ENCODE assay signal across 27 cellular contexts in the genomic region with DNA sequence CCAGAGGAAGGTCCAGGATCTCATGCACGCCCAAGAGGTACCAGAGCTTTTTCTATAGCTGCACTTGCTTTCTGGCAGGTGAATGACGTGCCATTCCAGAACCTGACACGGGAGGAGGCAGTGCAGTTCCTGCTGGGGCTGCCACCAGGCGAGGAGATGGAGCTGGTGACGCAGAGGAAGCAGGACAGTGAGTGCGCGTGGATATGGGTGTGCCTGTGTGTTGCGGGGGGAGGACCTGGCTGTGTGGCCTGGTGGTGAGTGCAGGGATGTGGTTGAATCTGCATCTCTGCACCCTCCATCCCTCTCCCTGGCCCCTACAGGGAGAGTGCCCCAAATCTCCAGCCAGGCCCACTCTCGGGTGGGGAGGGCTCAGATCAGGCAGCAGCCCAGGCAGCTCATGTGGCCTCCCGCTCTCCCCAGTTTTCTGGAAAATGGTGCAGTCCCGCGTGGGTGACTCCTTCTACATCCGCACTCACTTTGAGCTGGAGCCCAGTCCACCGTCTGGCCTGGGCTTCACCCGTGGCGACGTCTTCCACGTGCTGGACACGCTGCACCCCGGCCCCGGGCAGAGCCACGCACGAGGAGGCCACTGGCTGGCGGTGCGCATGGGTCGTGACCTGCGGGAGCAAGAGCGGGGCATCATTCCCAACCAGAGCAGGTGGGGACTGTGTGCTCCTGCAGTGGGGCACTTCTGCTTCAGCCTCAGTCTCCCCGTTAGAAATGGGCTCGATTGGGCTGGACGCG. TPM values are rescaled to one million over a fixed set of nuclear protein-coding genes. Genes with fewer than 3 reads are reported as not detected.
A peak's percentile ranks its signal among the peaks of the same experiment; 100 is the strongest.
DNase-seq lines count a peak whose midpoint lies in the region; ATAC-seq and TF ChIP-seq lines count a peak whose summit lies in the region.
"Had no signal": no experiment of that assay in that cellular context is flagged by ENCODE, and none has a peak within 500 bp of the region (broad histone marks: within the 10 kb centered on the region; RNA-seq: fewer than 3 reads in every experiment).

No MANE protein-coding gene starts in this region.

- intact Hi-C loops in activated CD8-positive, alpha-beta T cell treated with anti-CD3 and anti-CD28 coated beads for 36 hours (cut with micrococcal nuclease) = no loop called here
- intact Hi-C loops in CD4-positive, alpha-beta T cell (cut with DNase I, micrococcal nuclease) = no loop called here
- intact Hi-C loops in left colon (cut with DNase I, micrococcal nuclease) = no loop called here
- intact Hi-C loops in colonic mucosa (cut with DNase I) = no loop called here

- no peaks in the 10 kb centered on the region for H3K36me3 Mint-ChIP-seq in activated CD8-positive, alpha-beta T cell treated with anti-CD3 and anti-CD28 coated beads, Interleukin-2, amount 10 ng/mL, durations not matched to agents 7 days and 5 days (ENCODE audit: low read depth)
- H3K36me3 Mint-ChIP-seq in activated CD8-positive, alpha-beta T cell treated with anti-CD3 and anti-CD28 coated beads for 36 hours (ENCODE audit: low read depth) = no peaks in the 10 kb centered on the region
- peaks cover 22% of the 10 kb centered on the region for H3K36me3 Mint-ChIP-seq in CD4-positive, alpha-beta T cell (ENCODE audit: low read depth)
- peaks cover 28% of the 10 kb centered on the region for H3K36me3 Mint-ChIP-seq in T-cell

- H3K36me3 ChIP-seq in colonic mucosa (peaks cover 7% of the 10 kb centered on the region), SK-N-SH (replicated peaks in 1 of 2; ENCODE audit: control insufficient read depth in 1 of 2, insufficient read depth in 2 of 2, low read length in 1 of 2) (no peaks in the 10 kb centered on the region)

- DNase-seq in activated CD8-positive, alpha-beta T cell treated with anti-CD3 and anti-CD28 coated beads, Interleukin-2, amount 10 ng/mL, durations not matched to agents 7 days and 5 days = no peak
- DNase-seq in activated CD8-positive, alpha-beta T cell treated with anti-CD3 and anti-CD28 coated beads for 36 hours = no peak
- DNase-seq in CD4-positive, alpha-beta T cell = no peak
- DNase-seq in T-cell = no peak
- no peak for DNase-seq in left colon
- no peak for DNase-seq in colonic mucosa
- DNase-seq in SK-N-SH = no peak
- DNase-seq in NCI-H226 = no peak
- DNase-seq: AML-193, C1 segment of cervical spinal cord, EL, HFFc6, KBM-7, MM.1S, NCI-H1092, NCI-H1436, NCI-H187 treated with DMSO at 0.1 percent for 48 hours, NCI-H510A, NCI-H748 treated with DMSO at 0.1 percent for 48 hours, PC-9, SHP77 treated with DMSO at 0.1 percent for 48 hours had no signal

- TF ChIP-seq RAD21 in SK-N-SH (IDR thresholded peaks at IDR 0.05; ENCODE audit: low read length) = no peak

- peak overlapping the region; percentile 84 for H3K27ac Mint-ChIP-seq in activated CD8-positive, alpha-beta T cell treated with anti-CD3 and anti-CD28 coated beads, Interleukin-2, amount 10 ng/mL, durations not matched to agents 7 days and 5 days
- H3K27ac Mint-ChIP-seq in activated CD8-positive, alpha-beta T cell treated with anti-CD3 and anti-CD28 coated beads for 36 hours = no peak overlapping the region
- H3K27ac Mint-ChIP-seq in CD4-positive, alpha-beta T cell = peak overlapping the region; percentile 85
- H3K27ac Mint-ChIP-seq in T-cell = peak overlapping the region; percentile 82 to 94
- H3K27ac Mint-ChIP-seq: HFFc6 had no signal

- POLR2A ChIA-PET in activated CD8-positive, alpha-beta T cell treated with anti-CD3 and anti-CD28 coated beads, Interleukin-2, amount 10 ng/mL, durations not matched to agents 7 days and 5 days (lab: Charles Lee) = interaction anchor here (0.7 to 1.3 kb wide), 2 partner anchors 18 to 24 kb away, joined by 3 to 4 read pairs; a partner anchor contains a TSS
- POLR2A ChIA-PET in activated CD8-positive, alpha-beta T cell treated with anti-CD3 and anti-CD28 coated beads for 36 hours (lab: Charles Lee) = interaction anchor here (0.7 kb wide), 1 partner anchor 91 kb away, joined by 3 read pairs; no protein-coding TSS in a partner anchor
- POLR2A ChIA-PET in CD4-positive, alpha-beta T cell (lab: Charles Lee) = interaction anchor here (0.6 to 1.9 kb wide), 7 partner anchors 11 to 74 kb away, joined by 3 to 27 read pairs (median 5); a partner anchor contains a TSS
- POLR2A ChIA-PET in T-cell (lab: Charles Lee) = no interaction called here
- POLR2A ChIA-PET in SK-N-SH (lab: Yijun Ruan, JAX) = no interaction called here

- no peaks in the 10 kb centered on the region for H3K9me2 ChIP-seq in SK-N-SH

- no peak for TF ChIP-seq CTCF in activated CD8-positive, alpha-beta T cell treated with anti-CD3 and anti-CD28 coated beads for 36 hours (IDR thresholded peaks at IDR 0.05)
- TF ChIP-seq CTCF in CD4-positive, alpha-beta T cell (IDR thresholded peaks at IDR 0.05) = no peak
- TF ChIP-seq CTCF in colonic mucosa (IDR thresholded peaks at IDR 0.05) = no peak
- no peak for TF ChIP-seq CTCF in SK-N-SH (IDR thresholded peaks at IDR 0.05)

- H3K4me3 ChIP-seq in colonic mucosa (no peak overlapping the region), SK-N-SH (ENCODE audit: low read depth in 2 of 2, low read length in 1 of 2) (no peak overlapping the region)
- H3K4me3 ChIP-seq: PC-9 had no signal

- no peaks in the 10 kb centered on the region for H3K27me3 ChIP-seq in CD4-positive, alpha-beta T cell (ENCODE audit: control insufficient read depth, insufficient read depth, low read length)
- H3K27me3 ChIP-seq in colonic mucosa (no peaks in the 10 kb centered on the region), SK-N-SH (ENCODE audit: insufficient read depth) (peaks cover 31% of the 10 kb centered on the region)

- H3K27me3 Mint-ChIP-seq in activated CD8-positive, alpha-beta T cell treated with anti-CD3 and anti-CD28 coated beads, Interleukin-2, amount 10 ng/mL, durations not matched to agents 7 days and 5 days (ENCODE audit: low read depth) = peaks cover 3% of the 10 kb centered on the region
- no peaks in the 10 kb centered on the region for H3K27me3 Mint-ChIP-seq in activated CD8-positive, alpha-beta T cell treated with anti-CD3 and anti-CD28 coated beads for 36 hours
- H3K27me3 Mint-ChIP-seq in CD4-positive, alpha-beta T cell = no peaks in the 10 kb centered on the region
- H3K27me3 Mint-ChIP-seq in T-cell = no peaks in the 10 kb centered on the region

- H3F3A ChIP-seq in SK-N-SH (replicated peaks; ENCODE audit: insufficient read depth) = no peaks in the 10 kb centered on the region

- peaks cover 18% of the 10 kb centered on the region for H3K4me1 Mint-ChIP-seq in activated CD8-positive, alpha-beta T cell treated with anti-CD3 and anti-CD28 coated beads, Interleukin-2, amount 10 ng/mL, durations not matched to agents 7 days and 5 days (ENCODE audit: low read depth)
- peaks cover 3% of the 10 kb centered on the region for H3K4me1 Mint-ChIP-seq in activated CD8-positive, alpha-beta T cell treated with anti-CD3 and anti-CD28 coated beads for 36 hours (ENCODE audit: low read depth)
- H3K4me1 Mint-ChIP-seq in CD4-positive, alpha-beta T cell (ENCODE audit: low read depth) = peaks cover 20% of the 10 kb centered on the region
- peaks cover 15 to 25% (median 16%) of the 10 kb centered on the region in 3 donors for H3K4me1 Mint-ChIP-seq in T-cell

- CTCF ChIA-PET in activated CD8-positive, alpha-beta T cell treated with anti-CD3 and anti-CD28 coated beads, Interleukin-2, amount 10 ng/mL, durations not matched to agents 7 days and 5 days (lab: Charles Lee) = interaction anchor here (0.9 to 2.0 kb wide), 4 partner anchors 10 to 24 kb away, joined by 3 to 7 read pairs (median 6); a partner anchor contains a TSS
- CTCF ChIA-PET in activated CD8-positive, alpha-beta T cell treated with anti-CD3 and anti-CD28 coated beads for 36 hours (lab: Charles Lee) = no interaction called here
- CTCF ChIA-PET in CD4-positive, alpha-beta T cell (lab: Charles Lee) = no interaction called here
- CTCF ChIA-PET in T-cell (lab: Charles Lee) (interaction anchor here in 1 of 2 donors (1.0 kb wide), 1 partner anchor 24 kb away, joined by 3 read pairs; a partner anchor contains a TSS), SK-N-SH (lab: Yijun Ruan, JAX) (interaction anchor here (1.1 kb wide), 1 partner anchor 15 kb away, joined by 3 read pairs; no protein-coding TSS in a partner anchor)

- H2AFZ ChIP-seq in SK-N-SH (ENCODE audit: low read depth) = no peak overlapping the region
- H2AFZ ChIP-seq: PC-9 had no signal

- no peak for ATAC-seq in activated CD8-positive, alpha-beta T cell treated with anti-CD3 and anti-CD28 coated beads, Interleukin-2, amount 10 ng/mL, durations not matched to agents 7 days and 5 days
- ATAC-seq in activated CD8-positive, alpha-beta T cell treated with anti-CD3 and anti-CD28 coated beads for 36 hours = no peak
- ATAC-seq in CD4-positive, alpha-beta T cell (ENCODE audit: poor library complexity) = no peak
- ATAC-seq in T-cell (replicated peaks in 1 of 4) (no peak), left colon (peak; percentile 9)
- ATAC-seq: HepG2 had no signal

- no peaks in the 10 kb centered on the region for H4K20me1 ChIP-seq in SK-N-SH (ENCODE audit: insufficient read depth)

- H3K9ac ChIP-seq in colonic mucosa (ENCODE audit: low read depth in 2 of 2, low read length in 2 of 2) = no peak overlapping the region
- no peak overlapping the region for H3K9ac ChIP-seq in SK-N-SH

- H3K9me3 Mint-ChIP-seq in activated CD8-positive, alpha-beta T cell treated with anti-CD3 and anti-CD28 coated beads, Interleukin-2, amount 10 ng/mL, durations not matched to agents 7 days and 5 days (ENCODE audit: insufficient read depth) = no peaks in the 10 kb centered on the region
- H3K9me3 Mint-ChIP-seq in activated CD8-positive, alpha-beta T cell treated with anti-CD3 and anti-CD28 coated beads for 36 hours = no peaks in the 10 kb centered on the region
- no peaks in the 10 kb centered on the region for H3K9me3 Mint-ChIP-seq in CD4-positive, alpha-beta T cell
- H3K9me3 Mint-ChIP-seq in T-cell = no peaks in the 10 kb centered on the region
- H3K9me3 Mint-ChIP-seq: HFFc6 had no signal

- H3K4me3 Mint-ChIP-seq in activated CD8-positive, alpha-beta T cell treated with anti-CD3 and anti-CD28 coated beads, Interleukin-2, amount 10 ng/mL, durations not matched to agents 7 days and 5 days = no peak overlapping the region
- H3K4me3 Mint-ChIP-seq in activated CD8-positive, alpha-beta T cell treated with anti-CD3 and anti-CD28 coated beads for 36 hours = no peak overlapping the region
- no peak overlapping the region for H3K4me3 Mint-ChIP-seq in CD4-positive, alpha-beta T cell
- peak overlapping the region in 1 of 3 donors; percentile 49 for H3K4me3 Mint-ChIP-seq in T-cell
- H3K4me3 Mint-ChIP-seq: HFFc6 had no signal

- H3K9me3 ChIP-seq in CD4-positive, alpha-beta T cell (ENCODE audit: control insufficient read depth, low read length) = no peaks in the 10 kb centered on the region
- H3K9me3 ChIP-seq in colonic mucosa (no peaks in the 10 kb centered on the region), SK-N-SH (no peaks in the 10 kb centered on the region)

- TF ChIP-seq EP300 in SK-N-SH (IDR thresholded peaks at IDR 0.05; ENCODE audit: borderline replicate concordance in 1 of 2, low read depth in 1 of 2, low read length in 1 of 2) = no peak

- H3K27ac ChIP-seq in CD4-positive, alpha-beta T cell (ENCODE audit: low read depth, low read length) = no peak overlapping the region
- no peak overlapping the region for H3K27ac ChIP-seq in colonic mucosa
- no peak overlapping the region for H3K27ac ChIP-seq in SK-N-SH (ENCODE audit: low read depth in 2 of 2, low read length in 1 of 2)
- H3K27ac ChIP-seq: HL-60, PC-9, RWPE1 had no signal

- H3K4me1 ChIP-seq in colonic mucosa = no peaks in the 10 kb centered on the region
- H3K4me1 ChIP-seq in SK-N-SH (ENCODE audit: control insufficient read depth in 1 of 2, insufficient read depth in 2 of 2, low read depth in 1 of 2, low read length in 1 of 2) = no peaks in the 10 kb centered on the region

- no peak overlapping the region for H3K4me2 ChIP-seq in SK-N-SH
- H3K4me2 ChIP-seq: PC-9 had no signal

- WGBS in SK-N-SH (ENCODE audit: low lambda C conversion rate) = 82% methylated on average over 29 of the region's 32 CpGs

- no peaks in the 10 kb centered on the region for H3K79me2 ChIP-seq in SK-N-SH (ENCODE audit: insufficient read depth)

RNA-seq across cellular contexts. Expression of a gene that starts 22.8 kb away (rescaled TPM):
- total RNA-seq in activated CD8-positive, alpha-beta T cell treated with anti-CD3 and anti-CD28 coated beads, Interleukin-2, amount 10 ng/mL, durations not matched to agents 7 days and 5 days = 10 to 100 TPM; 39.6 to 40.5 TPM
- 10 to 100 TPM; 28.0 to 29.1 TPM for total RNA-seq in activated CD8-positive, alpha-beta T cell treated with anti-CD3 and anti-CD28 coated beads for 36 hours
- total RNA-seq in CD4-positive, alpha-beta T cell = 10 to 100 TPM; 45.8 to 50.0 TPM
- 10 to 100 TPM; 57.3 to 99.0 (median 78.2) TPM for total RNA-seq in T-cell
- 10 to 100 TPM; 15.4 to 17.5 TPM for total RNA-seq in left colon
- 10 to 100 TPM; 21.0 to 29.3 TPM for total RNA-seq in colonic mucosa
- 10.6 and 13.0 TPM in 2 replicates for polyA plus RNA-seq in SK-N-SH (2012; rRNA removed)
- polyA plus RNA-seq in SK-N-SH (2012; cell fraction: cytosol; rRNA removed) = 2.6 and 6.4 TPM in 2 replicates
- polyA plus RNA-seq in SK-N-SH (2012; cell fraction: nucleus; rRNA removed) = 48.0 and 59.2 TPM in 2 replicates

RNA-seq across cellular contexts. Expression of a gene that starts 23.8 kb away (rescaled TPM):
- 10 to 100 TPM; 66.9 to 71.4 TPM for total RNA-seq in activated CD8-positive, alpha-beta T cell treated with anti-CD3 and anti-CD28 coated beads, Interleukin-2, amount 10 ng/mL, durations not matched to agents 7 days and 5 days
- total RNA-seq in activated CD8-positive, alpha-beta T cell treated with anti-CD3 and anti-CD28 coated beads for 36 hours = 10 to 100 TPM; 47.4 to 50.9 TPM
- 10 to 100 TPM; 68.9 to 71.1 TPM for total RNA-seq in CD4-positive, alpha-beta T cell
- total RNA-seq in T-cell (10 to 100 TPM; 46.9 to 77.8 (median 52.2) TPM), left colon (10 to 100 TPM; 64.6 to 67.7 TPM), colonic mucosa (10 to 100 TPM; 73.7 to 86.9 TPM)
- polyA plus RNA-seq in SK-N-SH (2012; rRNA removed) = 103 and 125 TPM in 2 replicates
- polyA plus RNA-seq in SK-N-SH (2012; cell fraction: cytosol; rRNA removed) = 80.3 and 87.6 TPM in 2 replicates
- polyA plus RNA-seq in SK-N-SH (2012; cell fraction: nucleus; rRNA removed) = 48.1 and 90.0 TPM in 2 replicates

RNA-seq across cellular contexts. Expression of a gene that starts 30.5 kb away (rescaled TPM):
- 1 to 10 TPM; 1.3 TPM for total RNA-seq in activated CD8-positive, alpha-beta T cell treated with anti-CD3 and anti-CD28 coated beads, Interleukin-2, amount 10 ng/mL, durations not matched to agents 7 days and 5 days
- total RNA-seq in activated CD8-positive, alpha-beta T cell treated with anti-CD3 and anti-CD28 coated beads for 36 hours = 1 to 10 TPM in 1 of 2 experiments, under 1 TPM in 1; 0.69 to 2.4 TPM
- 1 to 10 TPM; 8.2 to 9.0 TPM for total RNA-seq in CD4-positive, alpha-beta T cell
- total RNA-seq in T-cell = 10 to 100 TPM; 12.6 to 28.9 (median 19.4) TPM
- total RNA-seq in left colon = 100 to 1,000 TPM; 297 to 343 TPM
- 100 to 1,000 TPM; 268 to 296 TPM for total RNA-seq in colonic mucosa
- polyA plus RNA-seq in SK-N-SH (2012; rRNA removed) = 0.24 and 0.36 TPM in 2 replicates
- 0.18 and 0.28 TPM in 2 replicates for polyA plus RNA-seq in SK-N-SH (2012; cell fraction: cytosol; rRNA removed)
- polyA plus RNA-seq in SK-N-SH (2012; cell fraction: nucleus; rRNA removed) = 0.49 and 1.0 TPM in 2 replicates
- total RNA-seq: HFFc6 had no signal
- polyA plus RNA-seq: AG04450 had no signal

RNA-seq across cellular contexts. Expression of a gene that starts 33.4 kb away (rescaled TPM):
- not detected for total RNA-seq in activated CD8-positive, alpha-beta T cell treated with anti-CD3 and anti-CD28 coated beads, Interleukin-2, amount 10 ng/mL, durations not matched to agents 7 days and 5 days
- not detected for total RNA-seq in activated CD8-positive, alpha-beta T cell treated with anti-CD3 and anti-CD28 coated beads for 36 hours
- total RNA-seq in CD4-positive, alpha-beta T cell = not detected
- total RNA-seq in T-cell (not detected), left colon (not detected), colonic mucosa (not detected)
- not detected in 2 replicates for polyA plus RNA-seq in SK-N-SH (2012; rRNA removed)
- polyA plus RNA-seq in SK-N-SH (2012; cell fraction: cytosol; rRNA removed) = not detected in 2 replicates
- not detected in 2 replicates for polyA plus RNA-seq in SK-N-SH (2012; cell fraction: nucleus; rRNA removed)
- total RNA-seq: A172, HepG2, HFFc6, HT-29, PC-9 had no signal
- polyA plus RNA-seq: AG04450, HepG2 had no signal

RNA-seq across cellular contexts. Expression of a gene that starts 38.4 kb away (rescaled TPM):
- total RNA-seq in activated CD8-positive, alpha-beta T cell treated with anti-CD3 and anti-CD28 coated beads, Interleukin-2, amount 10 ng/mL, durations not matched to agents 7 days and 5 days = 10 to 100 TPM; 19.7 to 20.0 TPM
- 10 to 100 TPM; 20.4 to 22.2 TPM for total RNA-seq in activated CD8-positive, alpha-beta T cell treated with anti-CD3 and anti-CD28 coated beads for 36 hours
- 10 to 100 TPM; 14.7 to 15.5 TPM for total RNA-seq in CD4-positive, alpha-beta T cell
- total RNA-seq in T-cell (10 to 100 TPM; 25.6 to 35.0 (median 32.1) TPM), left colon (10 to 100 TPM; 25.1 to 33.1 TPM), colonic mucosa (10 to 100 TPM; 22.8 to 31.2 TPM)
- 6.9 and 12.3 TPM in 2 replicates for polyA plus RNA-seq in SK-N-SH (2012; rRNA removed)
- polyA plus RNA-seq in SK-N-SH (2012; cell fraction: cytosol; rRNA removed) = 4.4 and 6.9 TPM in 2 replicates
- polyA plus RNA-seq in SK-N-SH (2012; cell fraction: nucleus; rRNA removed) = 12.2 and 15.0 TPM in 2 replicates

Comparison
In these comparisons a context has a peak if more than half of its experiments do, and no peak if none do; other contexts are left out.
1. CTCF ChIA-PET loops: an anchor here in activated CD8-positive, alpha-beta T cell treated with anti-CD3 and anti-CD28 coated beads, Interleukin-2, amount 10 ng/mL, durations not matched to agents 7 days and 5 days (0.9 to 2.0 kb wide) and SK-N-SH (1.1 kb wide); none called in activated CD8-positive, alpha-beta T cell treated with anti-CD3 and anti-CD28 coated beads for 36 hours and CD4-positive, alpha-beta T cell.
2. RNA of a gene that starts 30.5 kb away (total RNA-seq): 297 to 343 TPM in left colon and 268 to 296 TPM in colonic mucosa; 12.6 to 28.9 TPM in T-cell, 8.2 to 9.0 TPM in CD4-positive, alpha-beta T cell, 0.69 to 2.4 TPM in activated CD8-positive, alpha-beta T cell treated with anti-CD3 and anti-CD28 coated beads for 36 hours and 1.3 TPM in activated CD8-positive, alpha-beta T cell treated with anti-CD3 and anti-CD28 coated beads, Interleukin-2, amount 10 ng/mL, durations not matched to agents 7 days and 5 days; every median in the first group is over 4 times any median in the second.
3. POLR2A ChIA-PET loops: an anchor here in activated CD8-positive, alpha-beta T cell treated with anti-CD3 and anti-CD28 coated beads, Interleukin-2, amount 10 ng/mL, durations not matched to agents 7 days and 5 days (0.7 to 1.3 kb wide), activated CD8-positive, alpha-beta T cell treated with anti-CD3 and anti-CD28 coated beads for 36 hours (0.7 kb wide) and CD4-positive, alpha-beta T cell (0.6 to 1.9 kb wide); none called in T-cell and SK-N-SH.